ENCODE assay signal across 8 cellular contexts in genomic region chr18:45106331-45106774, GRCh38.
DNase-seq lines count a peak whose midpoint lies in the region; ATAC-seq and TF ChIP-seq lines count a peak whose summit lies in the region.

No MANE protein-coding gene starts in this region.

- no peaks in the 10 kb centered on the region for H3K36me3 Mint-ChIP-seq in CD14-positive monocyte
- no peaks in the 10 kb centered on the region for H3K36me3 Mint-ChIP-seq in stimulated activated effector memory CD8-positive, alpha-beta T cell treated with anti-CD3 and anti-CD28 coated beads, Interleukin-12 subunit alpha, Interleukin-12 subunit beta, amount 100 ng/mL, for 72 hours

- H3K9ac ChIP-seq in mammary epithelial cell (ENCODE audit: insufficient read depth, low read length), result no peak overlapping the region

- intact Hi-C loops in CD14-positive monocyte (cut with micrococcal nuclease), result loop anchor here (10.0 kb wide), 2 partner anchors 58 to 62 kb away; no protein-coding TSS in a partner anchor
- intact Hi-C loops in mammary epithelial cell (cut with micrococcal nuclease), result no loop called here

- WGBS in mammary epithelial cell (ENCODE audit: low coverage, missing lambda C conversion rate), result 41% methylated on average over 2 of the region's 2 CpGs

- no TSS peak for BruUV-seq in mammary epithelial cell (replicated peaks; lab: Mats Ljungman, UMichigan)

- no peak for TF ChIP-seq CTCF in CD14-positive monocyte (IDR thresholded peaks at IDR 0.05)
- no peak for TF ChIP-seq CTCF in mammary epithelial cell (conservative IDR thresholded peaks at IDR 0.05 in 1 of 2, IDR thresholded peaks at IDR 0.05 in 1 of 2; ENCODE audit: extremely low read depth in 1 of 2, insufficient read depth in 1 of 2, low read depth in 1 of 2, low read length in 2 of 2)

- no peak overlapping the region for H3K27ac ChIP-seq in mammary epithelial cell (ENCODE audit: insufficient read depth, low read depth, low read length)

- dilution Hi-C loops in mammary epithelial cell (cut with HindIII; ENCODE audit: low sequenced_read_pairs), result no loop called here

- peaks cover 47% of the 10 kb centered on the region for H3K4me1 Mint-ChIP-seq in CD14-positive monocyte
- H3K4me1 Mint-ChIP-seq in stimulated activated effector memory CD8-positive, alpha-beta T cell treated with anti-CD3 and anti-CD28 coated beads, Interleukin-12 subunit alpha, Interleukin-12 subunit beta, amount 100 ng/mL, for 72 hours, result no peaks in the 10 kb centered on the region

- no peak overlapping the region for H3K4me3 ChIP-seq in mammary epithelial cell (replicated peaks in 1 of 3; ENCODE audit: insufficient read depth in 1 of 3, low read depth in 2 of 3, low read length in 3 of 3)

- in situ Hi-C loops in mammary epithelial cell (cut with MboI; ENCODE audit: low sequenced_read_pairs in 2 of 2), result no loop called here

- no peaks in the 10 kb centered on the region for H3K27me3 ChIP-seq in mammary epithelial cell (ENCODE audit: insufficient read depth, low read length)

- no peaks in the 10 kb centered on the region for H3K36me3 ChIP-seq in mammary epithelial cell (ENCODE audit: insufficient read depth, low read length)

- DNase-seq in CD14-positive monocyte (ENCODE audit: low spot score) (peak; percentile 73), UCSD-AML1 (lab: John Stamatoyannopoulos, UW; ENCODE audit: unreplicated experiment) (peak; percentile 54), mammary epithelial cell (no peak), putamen (ENCODE audit: low spot score) (no peak), GM19238 (ENCODE audit: insufficient read length, low spot score) (no peak)
- peak in 1 of 2 donors; percentile 54 for DNase-seq in stimulated activated effector memory CD8-positive, alpha-beta T cell treated with anti-CD3 and anti-CD28 coated beads, Interleukin-12 subunit alpha, Interleukin-12 subunit beta, amount 100 ng/mL, for 72 hours (ENCODE audit: low spot score in 2 of 2)

- no peak overlapping the region for H3K4me2 ChIP-seq in mammary epithelial cell (ENCODE audit: insufficient read depth, low read depth, low read length)

- H3K79me2 ChIP-seq in mammary epithelial cell (ENCODE audit: insufficient read depth, low read length), result no peaks in the 10 kb centered on the region

- no peaks in the 10 kb centered on the region for H3K9me3 Mint-ChIP-seq in CD14-positive monocyte
- H3K9me3 Mint-ChIP-seq in stimulated activated effector memory CD8-positive, alpha-beta T cell treated with anti-CD3 and anti-CD28 coated beads, Interleukin-12 subunit alpha, Interleukin-12 subunit beta, amount 100 ng/mL, for 72 hours, result no peaks in the 10 kb centered on the region

- no peaks in the 10 kb centered on the region for H4K20me1 ChIP-seq in mammary epithelial cell (ENCODE audit: insufficient read depth, low read length)

- ATAC-seq in GM19397 (IDR thresholded peaks at IDR 0.05; ENCODE audit: unreplicated experiment) (peak; percentile 86), HG03354 (IDR thresholded peaks at IDR 0.05; ENCODE audit: poor library complexity, severe bottlenecking, unreplicated experiment) (peak; percentile 92)
- ATAC-seq in stimulated activated effector memory CD8-positive, alpha-beta T cell treated with anti-CD3 and anti-CD28 coated beads, Interleukin-12 subunit alpha, Interleukin-12 subunit beta, amount 100 ng/mL, for 72 hours, result peak; percentile 85

- H3K27me3 Mint-ChIP-seq in CD14-positive monocyte (ENCODE audit: low read depth in 3 of 3), result no peaks in the 10 kb centered on the region

- H2AFZ ChIP-seq in mammary epithelial cell (ENCODE audit: low read depth, low read length), result no peak overlapping the region

- CTCF ChIA-PET in mammary epithelial cell (lab: Charles Lee; ENCODE audit: low non-redundant PET), result no interaction called here

- H3K4me3 Mint-ChIP-seq in CD14-positive monocyte, result peak overlapping the region in 1 of 2 donors; percentile 36
- no peak overlapping the region for H3K4me3 Mint-ChIP-seq in stimulated activated effector memory CD8-positive, alpha-beta T cell treated with anti-CD3 and anti-CD28 coated beads, Interleukin-12 subunit alpha, Interleukin-12 subunit beta, amount 100 ng/mL, for 72 hours

- H3K9me3 ChIP-seq in mammary epithelial cell (replicated peaks; ENCODE audit: insufficient read depth, low read length), result no peaks in the 10 kb centered on the region

- H3K4me1 ChIP-seq in mammary epithelial cell (ENCODE audit: insufficient read depth, low read length), result peaks cover 4% of the 10 kb centered on the region

- peak overlapping the region in 6 of 7 donors; percentile 35 to 79 (median 61) for H3K27ac Mint-ChIP-seq in CD14-positive monocyte
- H3K27ac Mint-ChIP-seq in stimulated activated effector memory CD8-positive, alpha-beta T cell treated with anti-CD3 and anti-CD28 coated beads, Interleukin-12 subunit alpha, Interleukin-12 subunit beta, amount 100 ng/mL, for 72 hours, result no peak overlapping the region

Comparison
In these comparisons a context has a peak if more than half of its experiments do, and no peak if none do; other contexts are left out.
1. DNase-seq: peak in CD14-positive monocyte (single experiment) and UCSD-AML1 (single experiment); none in mammary epithelial cell (single experiment), putamen (single experiment) and GM19238 (single experiment).
2. Peak in every context shown above with its lines, with median percentiles within 50 percentile points of each other: ATAC-seq.